1 cellular context compared by ENCODE assay signal in genomic region chr7:73842248-73842895, GRCh38.
TF ChIP-seq lines count a peak whose summit lies in the region.

METTL27 (minus strand) TSS chr7:73842516; CDS start chr7:73842140, 376 bp downstream.

TF ChIP-seq in HepG2, 621 proteins besides CTCF, POLR2A, EP300 and RAD21 (continued from another document and continues in another):
- 0 out of 2 replicates have a peak, but pooled peaks have one; percentile 25 for TF ChIP-seq ZHX2 (IDR thresholded peaks at IDR 0.05; ENCODE audit: low read depth)
- no peak for TF ChIP-seq ZHX2 (CRISPR knock-in tag; IDR thresholded peaks at IDR 0.05; ENCODE audit: borderline replicate concordance)
- no peak for TF ChIP-seq NR1H2 (CRISPR knock-in tag; IDR thresholded peaks at IDR 0.05; ENCODE audit: borderline replicate concordance, low read depth)
- TF ChIP-seq FOXK1 (CRISPR knock-in tag; IDR thresholded peaks at IDR 0.05; ENCODE audit: borderline replicate concordance, low read depth) = 0 out of 2 replicates have a peak, but pooled peaks have one; percentile 19
- TF ChIP-seq RFXAP (CRISPR knock-in tag; IDR thresholded peaks at IDR 0.05; ENCODE audit: borderline replicate concordance) = 0 out of 2 replicates have a peak, but pooled peaks have one; percentile 30
- no peak for TF ChIP-seq BHLHE40 (IDR thresholded peaks at IDR 0.05; ENCODE audit: low read length)
- peak; percentile 75; the same call in 1 of the 2 replicates for TF ChIP-seq GATA4 (IDR thresholded peaks at IDR 0.05; ENCODE audit: borderline replicate concordance, low read depth)
- TF ChIP-seq ZNF280D (CRISPR knock-in tag; IDR thresholded peaks at IDR 0.05) = peak; percentile 81; the same call in 1 of the 2 replicates
- no peak for TF ChIP-seq SP1 (IDR thresholded peaks at IDR 0.05)
- TF ChIP-seq SP1 (CRISPR knock-in tag; IDR thresholded peaks at IDR 0.05) = peak; percentile 65; the same call in 1 of the 2 replicates
- 0 out of 2 replicates have a peak, but pooled peaks have one; percentile 56 for TF ChIP-seq SMYD3 (CRISPR knock-in tag; IDR thresholded peaks at IDR 0.05)
- peak; percentile 38 for TF ChIP-seq ZNF883 (CRISPR knock-in tag; IDR thresholded peaks at IDR 0.05; ENCODE audit: not compliant biosample characterization)
- TF ChIP-seq ZNF891 (CRISPR knock-in tag; IDR thresholded peaks at IDR 0.05) = peak; percentile 32; the same call in 1 of the 2 replicates
- peak; percentile 66 for TF ChIP-seq RBM39 (IDR thresholded peaks at IDR 0.05; ENCODE audit: low read depth, low read length, poor library complexity, severe bottlenecking)
- TF ChIP-seq GABPB1 (CRISPR knock-in tag; IDR thresholded peaks at IDR 0.05) = peak; percentile 55; the same call in 1 of the 2 replicates
- peak; percentile 58 for TF ChIP-seq UBTF (CRISPR knock-in tag; IDR thresholded peaks at IDR 0.05)
- peak; percentile 69; the same call in 1 of the 2 replicates for TF ChIP-seq THAP9 (CRISPR knock-in tag; IDR thresholded peaks at IDR 0.05; ENCODE audit: borderline replicate concordance)
- TF ChIP-seq HDAC2 (CRISPR knock-in tag; IDR thresholded peaks at IDR 0.05) = 0 out of 2 replicates have a peak, but pooled peaks have one; percentile 37
- TF ChIP-seq PRDM10 (CRISPR knock-in tag; IDR thresholded peaks at IDR 0.05; ENCODE audit: low read depth) = no peak
- 0 out of 2 replicates have a peak, but pooled peaks have one; percentile 34 for TF ChIP-seq IRF2 (CRISPR knock-in tag; IDR thresholded peaks at IDR 0.05)
- TF ChIP-seq ZFX (CRISPR knock-in tag; IDR thresholded peaks at IDR 0.05; ENCODE audit: low read depth) = peak; percentile 88
- 0 out of 2 replicates have a peak, but pooled peaks have one; percentile 27 for TF ChIP-seq KDM5B (CRISPR knock-in tag; IDR thresholded peaks at IDR 0.05; ENCODE audit: borderline replicate concordance)
- TF ChIP-seq ZNF121 (CRISPR knock-in tag; IDR thresholded peaks at IDR 0.05) = no peak
- no peak; the same call in 1 of the 2 replicates for TF ChIP-seq YEATS4 (CRISPR knock-in tag; IDR thresholded peaks at IDR 0.05; ENCODE audit: borderline replicate concordance)
- TF ChIP-seq FOXA1 (IDR thresholded peaks at IDR 0.05) = no peak
- TF ChIP-seq FOXA1 (CRISPR knock-in tag; IDR thresholded peaks at IDR 0.05) = peak; percentile 25; the same call in 1 of the 2 replicates
- peak in 1 of 2 experiments; percentile 42; a peak in 1 of 4 replicates for TF ChIP-seq HMGXB4 (CRISPR knock-in tag; IDR thresholded peaks at IDR 0.05; ENCODE audit: borderline replicate concordance in 1 of 2, low read depth in 1 of 2)
- no peak for TF ChIP-seq TBL1XR1 (IDR thresholded peaks at IDR 0.05; ENCODE audit: borderline replicate concordance, low read length, partially characterized antibody)
- no peak for TF ChIP-seq ARID2 (CRISPR knock-in tag; IDR thresholded peaks at IDR 0.05; ENCODE audit: borderline replicate concordance)
- TF ChIP-seq SP4 (CRISPR knock-in tag; IDR thresholded peaks at IDR 0.05) = peak; percentile 31; the same call in 1 of the 2 replicates
- TF ChIP-seq GMEB1 (CRISPR knock-in tag; IDR thresholded peaks at IDR 0.05; ENCODE audit: borderline replicate concordance) = 0 out of 2 replicates have a peak, but pooled peaks have one; percentile 34
- TF ChIP-seq GATAD2A (CRISPR knock-in tag; IDR thresholded peaks at IDR 0.05) = 0 out of 2 replicates have a peak, but pooled peaks have one; percentile 19
